ENCODE assay signal across 22 cellular contexts in the genomic region with DNA sequence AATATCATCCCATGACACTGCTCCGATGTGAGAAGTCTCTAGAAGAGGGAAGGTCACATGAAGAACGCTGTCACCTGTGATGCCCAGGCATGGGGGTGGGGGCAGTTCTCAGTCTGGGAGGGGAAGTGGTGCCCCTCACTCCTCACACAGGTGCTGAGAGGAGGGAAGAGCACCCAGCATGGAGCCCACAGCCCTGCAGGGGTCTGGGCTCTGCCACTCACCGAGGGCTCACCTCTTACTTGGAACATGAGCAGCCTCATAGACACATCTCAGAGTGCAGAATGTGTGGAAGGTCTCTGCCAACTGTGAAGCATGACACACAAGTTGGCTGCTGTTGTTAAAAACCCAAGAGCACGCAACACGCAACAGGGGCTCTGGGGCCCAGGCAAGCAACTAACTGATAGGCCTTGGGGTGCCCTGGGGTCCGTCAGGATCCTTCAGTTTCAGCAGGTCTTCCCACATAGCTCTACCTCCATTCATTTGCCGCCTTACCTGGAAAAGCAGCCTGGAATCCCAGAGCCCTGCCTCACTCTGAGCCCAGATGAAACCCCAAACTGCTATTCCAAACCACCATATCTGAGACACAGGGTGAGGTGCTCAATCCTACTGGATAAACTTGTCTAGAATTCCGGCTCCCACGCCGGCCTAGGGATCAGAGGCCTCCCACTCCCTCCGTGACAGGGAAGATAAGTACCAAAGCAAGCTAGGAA. TPM values are rescaled to one million over a fixed set of nuclear protein-coding genes. Genes with fewer than 3 reads are reported as not detected.
DNase-seq lines count a peak whose midpoint lies in the region; ATAC-seq and TF ChIP-seq lines count a peak whose summit lies in the region.
"Had no signal": no experiment of that assay in that cellular context is flagged by ENCODE, and none has a peak within 500 bp of the region (broad histone marks: within the 10 kb centered on the region; RNA-seq: fewer than 3 reads in every experiment).

No MANE protein-coding gene starts in this region.

- H2AK5ac ChIP-seq in neuronal stem cell (ENCODE audit: low read depth, low read length): peak overlapping the region; percentile 67

- no peak overlapping the region for H3K4ac ChIP-seq in neuronal stem cell (ENCODE audit: low read length)

- H2BK5ac ChIP-seq in neuronal stem cell (ENCODE audit: low read length): peak overlapping the region; percentile 30

- no peak for TF ChIP-seq CTCF in transverse colon (IDR thresholded peaks at IDR 0.05)

- TF ChIP-seq POLR2A in transverse colon (IDR thresholded peaks at IDR 0.05): no peak

- H4K91ac ChIP-seq in neuronal stem cell (ENCODE audit: low read depth, low read length, poor library complexity): peak overlapping the region; percentile 57

- DNase-seq in Right ventricle myocardium superior (no peak), Right ventricle myocardium inferior (ENCODE audit: missing footprints) (no peak), amniotic epithelial cell (ENCODE audit: low read depth) (peak; percentile 2), neuronal stem cell (ENCODE audit: low spot score) (no peak), transverse colon (peak; percentile 4), Ammon's horn (ENCODE audit: low spot score) (no peak), foreskin melanocyte (no peak)
- DNase-seq: COR-L47, DMS153, EL, NCI-H1048, NCI-H146, NCI-H2081 treated with DMSO at 0.1 percent for 48 hours, NCI-H510A treated with DMSO at 0.1 percent for 48 hours, NCI-H82, SHP77 had no signal

- H3K23ac ChIP-seq in neuronal stem cell (ENCODE audit: low read depth, low read length, poor library complexity): no peak overlapping the region

- H3K14ac ChIP-seq in neuronal stem cell (ENCODE audit: low read length): no peak overlapping the region

- H3K36me3 ChIP-seq in neuronal stem cell (replicated peaks in 1 of 2; ENCODE audit: control insufficient read depth in 2 of 2, insufficient read depth in 2 of 2, low read length in 2 of 2): no peaks in the 10 kb centered on the region
- no peaks in the 10 kb centered on the region for H3K36me3 ChIP-seq in transverse colon
- H3K36me3 ChIP-seq: Peyer's patch had no signal

- ATAC-seq in Right ventricle myocardium superior (ENCODE audit: poor library complexity) (peak; percentile 6), Right ventricle myocardium inferior (no peak)
- ATAC-seq: A549, HepG2 had no signal

- no peak overlapping the region for H3K4me2 ChIP-seq in neuronal stem cell (ENCODE audit: insufficient read depth, low read length, poor library complexity, severe bottlenecking)
- H3K4me2 ChIP-seq: A549, KMS-11 had no signal

- peaks cover 0 to 17% of the 10 kb centered on the region in 2 donors for H3K4me1 ChIP-seq in neuronal stem cell (ENCODE audit: control insufficient read depth in 2 of 2, insufficient read depth in 1 of 2, low read depth in 1 of 2, low read length in 2 of 2)
- H3K4me1 ChIP-seq in transverse colon: no peaks in the 10 kb centered on the region
- H3K4me1 ChIP-seq: A549, Peyer's patch had no signal

- no peak overlapping the region for H3K27ac ChIP-seq in neuronal stem cell (replicated peaks; ENCODE audit: low read length)
- no peak overlapping the region for H3K27ac ChIP-seq in transverse colon
- H3K27ac ChIP-seq: A549, C4-2B, KMS-11, Peyer's patch had no signal

- H4K8ac ChIP-seq in neuronal stem cell (ENCODE audit: low read depth, low read length): no peak overlapping the region

- no peak for TF ChIP-seq EP300 in transverse colon (IDR thresholded peaks at IDR 0.05; ENCODE audit: low read depth)

- H3K9ac ChIP-seq in neuronal stem cell (ENCODE audit: low read depth, low read length, poor library complexity): no peak overlapping the region
- H3K9ac ChIP-seq: KMS-11 had no signal

- H2BK12ac ChIP-seq in neuronal stem cell (ENCODE audit: low read length): no peak overlapping the region

- H3K79me1 ChIP-seq in neuronal stem cell (ENCODE audit: low read depth, low read length): no peaks in the 10 kb centered on the region

- H2BK15ac ChIP-seq in neuronal stem cell (ENCODE audit: low read length): peak overlapping the region; percentile 51

- peak overlapping the region; percentile 36 for H2BK120ac ChIP-seq in neuronal stem cell (ENCODE audit: low read depth, low read length)

- peaks cover 0 to 53% (median 0%) of the 10 kb centered on the region in 3 experiments for H3K27me3 ChIP-seq in neuronal stem cell (ENCODE audit: control insufficient read depth in 3 of 3, insufficient read depth in 3 of 3, low read depth in 1 of 3, low read length in 3 of 3)
- H3K27me3 ChIP-seq in transverse colon: no peaks in the 10 kb centered on the region
- H3K27me3 ChIP-seq: Peyer's patch had no signal

- no peak overlapping the region for H2AFZ ChIP-seq in neuronal stem cell (ENCODE audit: low read length)

- WGBS in neuronal stem cell (ENCODE audit: extremely low coverage in 2 of 2, insufficient read length in 2 of 2, insufficient replicate concordance in 1 of 2), 2 donors: no CpG with 5 or more reads among the region's 11 CpGs
- 84% methylated on average over 11 of the region's 11 CpGs; no CpG with 5 or more reads in 1 of the 2 donors for WGBS in transverse colon (ENCODE audit: low coverage in 1 of 2), 2 donors

- intact Hi-C loops in Right ventricle myocardium superior (cut with DNase I) (loop anchor here (10.0 kb wide), 1 partner anchor 215 kb away; no protein-coding TSS in a partner anchor), Right ventricle myocardium inferior (cut with DNase I) (loop anchor here (10.0 kb wide), 1 partner anchor 635 kb away; no protein-coding TSS in a partner anchor), transverse colon (cut with DNase I; ENCODE audit: low total_unique reads) (no loop called here)

- H3K4me3 ChIP-seq in neuronal stem cell (ENCODE audit: low read length in 2 of 2) (no peak overlapping the region), transverse colon (no peak overlapping the region)
- H3K4me3 ChIP-seq: A549, Peyer's patch had no signal

- peak overlapping the region; percentile 82 for H3K18ac ChIP-seq in neuronal stem cell (ENCODE audit: low read length)

- no peaks in the 10 kb centered on the region for H3K9me3 ChIP-seq in neuronal stem cell (replicated peaks in 1 of 2; ENCODE audit: control insufficient read depth in 2 of 2, insufficient read depth in 1 of 2, low read depth in 1 of 2, low read length in 2 of 2)
- H3K9me3 ChIP-seq in transverse colon: no peaks in the 10 kb centered on the region
- H3K9me3 ChIP-seq: A549, Peyer's patch had no signal

- in situ Hi-C loops in transverse colon (cut with MboI; ENCODE audit: low pct_ligation_motif_present in 1 of 4, low pct_unique_long_range_greater_than_20kb in 1 of 4, low sequenced_read_pairs in 3 of 4): loop anchor here (10.0 to 25.0 kb wide), 7 partner anchors 105 to 622 kb away; a partner anchor contains a TSS

RNA-seq across cellular contexts. Expression of a gene that starts 17.5 kb away (rescaled TPM):
- total RNA-seq in Right ventricle myocardium superior (not detected), Right ventricle myocardium inferior (not detected), transverse colon (100 to 1,000 TPM; 224 to 423 (median 248) TPM)
- polyA plus RNA-seq in neuronal stem cell (2013, experiment 1 of 2): not detected
- polyA plus RNA-seq in neuronal stem cell (2013, experiment 2 of 2): not detected
- total RNA-seq: HepG2, M059J had no signal
- polyA plus RNA-seq: A549 had no signal

RNA-seq across cellular contexts. Expression of a gene that starts 27.4 kb away (rescaled TPM):
- total RNA-seq in Right ventricle myocardium superior (not detected), Right ventricle myocardium inferior (not detected), transverse colon (not detected)
- polyA plus RNA-seq in neuronal stem cell (2013, experiment 1 of 2): not detected
- not detected for polyA plus RNA-seq in neuronal stem cell (2013, experiment 2 of 2)
- total RNA-seq: HepG2, M059J, Peyer's patch had no signal
- polyA plus RNA-seq: A549, HepG2 had no signal

Comparison
In these comparisons a context has a peak if more than half of its experiments do, and no peak if none do; other contexts are left out.
1. DNase-seq: peak in amniotic epithelial cell (single experiment) and transverse colon (single experiment); none in Right ventricle myocardium superior (single experiment), Right ventricle myocardium inferior (single experiment), neuronal stem cell (single experiment), Ammon's horn (single experiment) and foreskin melanocyte (single experiment).
2. RNA of a gene that starts 17.5 kb away (total RNA-seq): 224 to 423 TPM in transverse colon; not detected in Right ventricle myocardium superior (single experiment) and not detected in Right ventricle myocardium inferior (single experiment); every median in the first group is over 100 times any median in the second.